In the genomic region with DNA sequence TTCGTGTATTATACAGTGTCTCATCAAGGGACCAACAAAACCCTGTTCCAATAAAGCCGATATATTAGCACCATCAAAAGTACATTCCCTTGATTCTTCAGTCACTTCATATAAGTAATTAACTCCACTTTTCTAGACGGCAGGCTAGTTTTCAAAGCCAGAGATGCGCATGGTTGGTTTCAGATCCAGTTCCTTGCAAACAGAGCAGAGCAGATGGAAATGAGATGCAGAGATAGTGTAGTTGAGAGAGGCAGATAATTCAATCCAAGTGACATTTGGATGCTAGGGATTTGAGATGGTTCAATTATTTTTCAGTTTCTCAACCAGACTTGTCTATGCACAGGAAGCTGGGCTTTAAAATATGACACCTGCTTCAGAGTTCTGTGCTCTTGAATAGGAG, we compare ENCODE assay signal across 32 cellular contexts.
"Had no signal": no experiment of that assay in that cellular context is flagged by ENCODE, and none has a peak within 500 bp of the region (broad histone marks: within the 10 kb centered on the region; RNA-seq: fewer than 3 reads in every experiment).

No MANE protein-coding gene starts in this region.

- H3K4me3 ChIP-seq: adrenal gland, body of pancreas, breast epithelium, MG63 had no signal

- H3K27ac ChIP-seq: adrenal gland, body of pancreas, breast epithelium, RWPE1 had no signal

- H3K9me3 ChIP-seq: adrenal gland, body of pancreas, breast epithelium, MG63 had no signal

- H3K27me3 ChIP-seq: adrenal gland, body of pancreas, breast epithelium, MG63 had no signal

- DNase-seq: activated B cell treated with CpG ODN at 0.5 μM for 24 hours; activated CD4-positive, alpha-beta memory T cell treated with anti-CD3 and anti-CD28 coated beads for 36 hours; activated CD4-positive, alpha-beta T cell treated with anti-CD3 and anti-CD28 coated beads for 4 hours; activated CD4-positive, alpha-beta T cell treated with anti-CD3 and anti-CD28 coated beads, Interleukin-2, amount 50 U/mL, for 1 hour; activated CD4-positive, CD25-positive, alpha-beta regulatory T cell treated with anti-CD3 and anti-CD28 coated beads, Interleukin-2, amount 50 U/mL, for 72 hours; activated CD8-positive, alpha-beta memory T cell treated with anti-CD3 and anti-CD28 coated beads, Interleukin-2, amount 50 U/mL, for 4 hours; activated gamma-delta T cell treated with Interleukin-2 at 50 U/mL for 16 hours; activated naive CD4-positive, alpha-beta T cell treated with anti-CD3 and anti-CD28 coated beads for 36 hours; activated T-cell treated with anti-CD3 and anti-CD28 coated beads for 4 hours; activated T-cell treated with anti-CD3 and anti-CD28 coated beads, Interleukin-2, amount 50 U/mL, for 4 hours; adrenal gland; body of pancreas; caudate nucleus; cerebellar nuclear complex; KG1; MG63; NCI-H1048; NCI-H1105 treated with DMSO at 0.1 percent for 48 hours; NCI-H1436; NCI-H1694 treated with DMSO at 0.1 percent for 48 hours; NCI-H2029; NCI-H226; NCI-H446 treated with DMSO at 0.1 percent for 48 hours; NCI-H748 treated with DMSO at 0.1 percent for 48 hours; PC-3; SIG-M5; SW 1271; T-helper 1 cell; T-helper 2 cell; T-helper 9 cell had no signal

- H3K36me3 ChIP-seq: adrenal gland, breast epithelium, MG63 had no signal
